Comparison of ENCODE assay signal across 20 cellular contexts in genomic region chr9:104875897-104876296, GRCh38. TPM values are rescaled to one million over a fixed set of nuclear protein-coding genes. Genes with fewer than 3 reads are reported as not detected.
DNase-seq lines count a peak whose midpoint lies in the region; ATAC-seq, FAIRE-seq and TF ChIP-seq lines count a peak whose summit lies in the region.
"Had no signal": no experiment of that assay in that cellular context is flagged by ENCODE, and none has a peak within 500 bp of the region (broad histone marks: within the 10 kb centered on the region; RNA-seq: fewer than 3 reads in every experiment).

No MANE protein-coding gene starts in this region.

- H3K14ac ChIP-seq in IMR-90 (replicated peaks; ENCODE audit: low read depth, low read length) (no peak overlapping the region), H1 (ENCODE audit: insufficient read length) (no peak overlapping the region)

- TF ChIP-seq RAD21 in IMR-90 (IDR thresholded peaks at IDR 0.05; ENCODE audit: low read length) (no peak), H1 (IDR thresholded peaks at IDR 0.05 in 1 of 2, conservative IDR thresholded peaks at IDR 0.05 in 1 of 2; ENCODE audit: low read depth in 2 of 2, low read length in 2 of 2) (no peak), HepG2 (CRISPR knock-in tag; IDR thresholded peaks at IDR 0.05) (no peak)

- no peak overlapping the region for H2AFZ ChIP-seq in IMR-90 (replicated peaks; ENCODE audit: low read length, poor library complexity)
- no peak overlapping the region for H2AFZ ChIP-seq in H1 (ENCODE audit: low read length)
- H2AFZ ChIP-seq in HepG2 (ENCODE audit: low read length), result no peak overlapping the region

- 0 out of 3 replicates have a peak overlapping the region, but pooled peaks have one; percentile 68 for H2BK15ac ChIP-seq in IMR-90 (ENCODE audit: low read depth, low read length)
- H2BK15ac ChIP-seq in H1 (ENCODE audit: low read length), result no peak overlapping the region

- H3K4me3 ChIP-seq in IMR-90 (ENCODE audit: insufficient read depth, low read depth, low read length), result no peak overlapping the region
- no peak overlapping the region for H3K4me3 ChIP-seq in H1 (ENCODE audit: extremely low read depth in 1 of 4, insufficient read depth in 2 of 4, low read depth in 3 of 4, low read length in 4 of 4)
- no peak overlapping the region for H3K4me3 ChIP-seq in HepG2 (replicated peaks in 1 of 3; ENCODE audit: insufficient read depth in 1 of 3, low read depth in 2 of 3, low read length in 3 of 3)
- H3K4me3 ChIP-seq in subcutaneous abdominal adipose tissue (ENCODE audit: low read depth in 1 of 5, low read length in 5 of 5), result no peak overlapping the region
- H3K4me3 ChIP-seq in Peyer's patch, result no peak overlapping the region
- H3K4me3 ChIP-seq: BLaER1, GM12878 had no signal

- H3K9me3 ChIP-seq in IMR-90 (ENCODE audit: control insufficient read depth, insufficient read depth, low read length) (no peaks in the 10 kb centered on the region), H1 (ENCODE audit: insufficient read depth in 2 of 2, low read depth in 1 of 2, low read length in 1 of 2) (no peaks in the 10 kb centered on the region), HepG2 (ENCODE audit: low read length) (no peaks in the 10 kb centered on the region), subcutaneous abdominal adipose tissue (ENCODE audit: control insufficient read depth in 5 of 5, low read length in 5 of 5) (no peaks in the 10 kb centered on the region), Peyer's patch (no peaks in the 10 kb centered on the region)

- WGBS in IMR-90 (ENCODE audit: extremely low coverage in 2 of 2, insufficient read length in 1 of 2), 2 experiments, result 100% methylated on average over 1 of the region's 4 CpGs; no CpG with 5 or more reads in 1 of the 2 experiments
- 93% methylated on average over 4 of the region's 4 CpGs; no CpG with 5 or more reads in 1 of the 2 experiments for WGBS in H1 (ENCODE audit: extremely low coverage in 1 of 2, insufficient coverage in 1 of 2, insufficient read length in 1 of 2, insufficient replicate concordance in 2 of 2, low coverage in 1 of 2, low lambda C conversion rate in 2 of 2, missing lambda C conversion rate in 1 of 2), 2 experiments
- 99% methylated on average over 4 of the region's 4 CpGs for WGBS in HepG2 (ENCODE audit: low lambda C conversion rate)

- POLR2A ChIA-PET in IMR-90 (lab: Charles Lee; ENCODE audit: unreplicated experiment) (no interaction called here), H1 (lab: Charles Lee; ENCODE audit: partially characterized antibody) (interaction anchor here (1.3 to 1.8 kb wide), 2 partner anchors 9 to 52 kb away, joined by 3 to 6 read pairs; partner anchors contain the start of gene ABCA1), HepG2 (lab: Yijun Ruan, JAX) (no interaction called here)

- TF ChIP-seq EP300 in H1 (IDR thresholded peaks at IDR 0.05; ENCODE audit: borderline replicate concordance in 1 of 2, low read depth in 2 of 2, low read length in 2 of 2) (no peak), HepG2 (IDR thresholded peaks at IDR 0.05; ENCODE audit: low read depth in 2 of 2, low read length in 2 of 2) (no peak), HepG2 (CRISPR knock-in tag; IDR thresholded peaks at IDR 0.05; ENCODE audit: borderline replicate concordance) (no peak)

- H3K9me1 ChIP-seq in IMR-90 (ENCODE audit: insufficient read depth, low read length), result peaks cover 30% of the 10 kb centered on the region

- no peak overlapping the region for H2BK5ac ChIP-seq in IMR-90 (ENCODE audit: low read depth, low read length, poor library complexity, severe bottlenecking)
- 0 out of 2 replicates have a peak overlapping the region, but pooled peaks have one; percentile 20 for H2BK5ac ChIP-seq in H1 (ENCODE audit: low read depth, low read length)

- no peak for ATAC-seq in IMR-90 (ENCODE audit: low read depth)
- peak; percentile 18 for ATAC-seq in HepG2
- ATAC-seq: GM12878 had no signal

- no peak for TF ChIP-seq CTCF in IMR-90 (conservative IDR thresholded peaks at IDR 0.05; ENCODE audit: low read depth, low read length)
- no peak for TF ChIP-seq CTCF in H1 (IDR thresholded peaks at IDR 0.05; ENCODE audit: control extremely low read depth in 1 of 3, insufficient read depth in 1 of 3, low read depth in 1 of 3, low read length in 3 of 3)
- no peak for TF ChIP-seq CTCF in HepG2 (CRISPR knock-in tag; IDR thresholded peaks at IDR 0.05)
- no peak for TF ChIP-seq CTCF in Peyer's patch (IDR thresholded peaks at IDR 0.05)

- peaks cover 5% of the 10 kb centered on the region; the same call in 1 of the 2 replicates for H4K20me1 ChIP-seq in IMR-90 (ENCODE audit: insufficient read depth, low read length)
- H4K20me1 ChIP-seq in H1 (replicated peaks in 1 of 2; ENCODE audit: control insufficient read depth in 1 of 2, insufficient read depth in 2 of 2, low read length in 2 of 2), result no peaks in the 10 kb centered on the region
- peaks cover 15% of the 10 kb centered on the region; the same call in 1 of the 2 replicates for H4K20me1 ChIP-seq in HepG2 (ENCODE audit: insufficient read depth, low read length)

- no peak overlapping the region for H3K18ac ChIP-seq in IMR-90 (ENCODE audit: low read depth, low read length)
- H3K18ac ChIP-seq in H1 (ENCODE audit: extremely low read depth, low read length), result no peak overlapping the region

- H3K4me1 ChIP-seq in IMR-90 (ENCODE audit: control insufficient read depth, insufficient read depth, low read length) (peaks cover 18% of the 10 kb centered on the region), H1 (replicated peaks in 1 of 4; ENCODE audit: control insufficient read depth in 3 of 4, insufficient read depth in 4 of 4, low read length in 3 of 4) (peaks cover 0 to 4% (median 0%) of the 10 kb centered on the region in 4 experiments; a peak in 1 of 7 replicates), HepG2 (ENCODE audit: insufficient read depth, low read length) (peaks cover 70% of the 10 kb centered on the region), subcutaneous abdominal adipose tissue (ENCODE audit: control insufficient read depth in 5 of 5, insufficient read depth in 5 of 5, low read length in 5 of 5) (peaks cover 2 to 42% (median 36%) of the 10 kb centered on the region in 5 donors), Peyer's patch (no peaks in the 10 kb centered on the region)

- H3K23ac ChIP-seq in IMR-90 (ENCODE audit: low read depth, low read length) (no peak overlapping the region), H1 (ENCODE audit: insufficient read length) (no peak overlapping the region)

- BruUV-seq in IMR-90 (replicated peaks; lab: Mats Ljungman, UMichigan) (no TSS peak), HepG2 (replicated peaks; lab: Mats Ljungman, UMichigan) (no TSS peak)

- H2BK12ac ChIP-seq in H1 (ENCODE audit: low read depth, low read length), result no peak overlapping the region; the same call in 1 of the 2 replicates

- H3K23me2 ChIP-seq in H1 (ENCODE audit: low read depth, low read length), result no peaks in the 10 kb centered on the region

- CTCF ChIA-PET in IMR-90 (lab: Yijun Ruan, JAX) (interaction anchor here (1.2 kb wide), 1 partner anchor 13 kb away, joined by 4 read pairs; no protein-coding TSS in a partner anchor), H1 (lab: Charles Lee; ENCODE audit: partially characterized antibody) (interaction anchor here (0.5 to 1.3 kb wide), 4 partner anchors 14 to 46 kb away, joined by 3 to 4 read pairs (median 4); no protein-coding TSS in a partner anchor), HepG2 (lab: Yijun Ruan, JAX; ENCODE audit: low intra/inter-chr PET ratio, low total read pairs) (no interaction called here)

- in situ Hi-C loops in IMR-90 (cut with MboI; ENCODE audit: low sequenced_read_pairs), result no loop called here
- in situ Hi-C loops in HepG2 (cut with HindIII; ENCODE audit: extremely low pct_ligation_motif_present, low pct_unique_long_range_greater_than_20kb), result no loop called here

- H4K5ac ChIP-seq in IMR-90 (ENCODE audit: low read depth, low read length) (no peak overlapping the region), H1 (ENCODE audit: insufficient read length, low read depth, low read length) (no peak overlapping the region)

- H4K91ac ChIP-seq in IMR-90 (ENCODE audit: insufficient read depth, low read depth, low read length), result no peak overlapping the region
- H4K91ac ChIP-seq in H1 (replicated peaks; ENCODE audit: insufficient read length, low read length), result no peak overlapping the region

- H3K36me3 ChIP-seq in IMR-90 (ENCODE audit: control insufficient read depth, insufficient read depth, low read length) (peaks cover 33% of the 10 kb centered on the region), H1 (ENCODE audit: control insufficient read depth in 2 of 4, insufficient read depth in 4 of 4, low read length in 3 of 4) (no peaks in the 10 kb centered on the region; a peak in 1 of 8 replicates), HepG2 (replicated peaks in 1 of 2; ENCODE audit: control insufficient read depth in 1 of 2, insufficient read depth in 2 of 2, low read length in 2 of 2) (peaks cover 28 to 77% of the 10 kb centered on the region in 2 experiments), subcutaneous abdominal adipose tissue (ENCODE audit: control insufficient read depth in 5 of 5, insufficient read depth in 5 of 5, low read length in 5 of 5) (peaks cover 24 to 64% (median 43%) of the 10 kb centered on the region in 5 donors), Peyer's patch (peaks cover 0 to 8% (median 0%) of the 10 kb centered on the region in 3 donors)

- peaks cover 20 to 42% of the 10 kb centered on the region in 2 experiments for H3K79me1 ChIP-seq in IMR-90 (ENCODE audit: low read depth in 1 of 2, low read length in 2 of 2)
- H3K79me1 ChIP-seq in H1 (ENCODE audit: low read depth, low read length), result no peaks in the 10 kb centered on the region

- H2BK20ac ChIP-seq in IMR-90 (ENCODE audit: low read depth, low read length) (no peak overlapping the region), H1 (ENCODE audit: low read length) (no peak overlapping the region)

- H2BK120ac ChIP-seq in IMR-90 (ENCODE audit: low read depth, low read length), result no peak overlapping the region
- no peak overlapping the region for H2BK120ac ChIP-seq in H1 (replicated peaks; ENCODE audit: low read depth, low read length)

- DNase-seq in IMR-90 (no peak), H1 (ENCODE audit: low read depth in 1 of 2, low spot score in 2 of 2) (no peak), HepG2 (ENCODE audit: low spot score) (no peak), Peyer's patch (no peak), DMS153 treated with DMSO at 0.1 percent for 48 hours (lab: John Stamatoyannopoulos, UW; ENCODE audit: unreplicated experiment) (no peak), GM19240 (ENCODE audit: insufficient read length, low spot score) (no peak)
- DNase-seq: 8988T; AML-193; Calu3; CD4-positive, CD25-positive, alpha-beta regulatory T cell; DMS 273 treated with DMSO at 0.1 percent for 48 hours; DMS79; HCEC 1CT; HFFc6; KBM-7 had no signal

- no peak overlapping the region for H3K4ac ChIP-seq in IMR-90 (ENCODE audit: low read depth, low read length)
- H3K4ac ChIP-seq in H1 (replicated peaks; ENCODE audit: insufficient read length, low read depth, low read length), result no peak overlapping the region

- no peak overlapping the region for H3K56ac ChIP-seq in IMR-90 (ENCODE audit: extremely low read depth, insufficient read depth, low read length)
- H3K56ac ChIP-seq in H1 (replicated peaks; ENCODE audit: insufficient read length, low read depth, low read length), result no peak overlapping the region

- FAIRE-seq in H1 (lab: Jason Lieb, UNC), result no peak
- FAIRE-seq in HepG2 (lab: Jason Lieb, UNC), result no peak
- FAIRE-seq: GM12878, GM18507 had no signal

- no peak for TF ChIP-seq POLR2A in IMR-90 (IDR thresholded peaks at IDR 0.05; ENCODE audit: low read depth, low read length)
- no peak for TF ChIP-seq POLR2A in H1 (IDR thresholded peaks at IDR 0.05; ENCODE audit: control extremely low read depth in 1 of 2, low read depth in 2 of 2, low read length in 2 of 2)
- TF ChIP-seq POLR2A in HepG2 (IDR thresholded peaks at IDR 0.05; ENCODE audit: insufficient read depth in 1 of 2, low read depth in 2 of 2, low read length in 2 of 2), result no peak
- no peak for TF ChIP-seq POLR2A in Peyer's patch (IDR thresholded peaks at IDR 0.05)

- H2AK9ac ChIP-seq in IMR-90 (replicated peaks; ENCODE audit: low read depth, low read length, poor library complexity), result no peak overlapping the region

- intact Hi-C loops in IMR-90 (cut with micrococcal nuclease), result no loop called here
- intact Hi-C loops in HepG2 (cut with micrococcal nuclease; ENCODE audit: unreplicated experiment), result no loop called here

- no peak overlapping the region for H3K27ac ChIP-seq in IMR-90 (ENCODE audit: insufficient read depth, low read length)
- no peak overlapping the region for H3K27ac ChIP-seq in H1 (ENCODE audit: low read depth, low read length)
- H3K27ac ChIP-seq in HepG2 (ENCODE audit: extremely low read length, insufficient read depth, low read length), result no peak overlapping the region
- H3K27ac ChIP-seq in subcutaneous abdominal adipose tissue (ENCODE audit: low read depth, low read length), result peak overlapping the region; percentile 92
- H3K27ac ChIP-seq in Peyer's patch, result no peak overlapping the region
- H3K27ac ChIP-seq: BLaER1, HL-60 had no signal

- H3K27me3 ChIP-seq in IMR-90 (ENCODE audit: control insufficient read depth, insufficient read depth, low read length) (no peaks in the 10 kb centered on the region), H1 (replicated peaks in 1 of 4; ENCODE audit: control insufficient read depth in 3 of 4, extremely low read depth in 1 of 4, insufficient read depth in 3 of 4, low read length in 3 of 4) (no peaks in the 10 kb centered on the region), HepG2 (ENCODE audit: control insufficient read depth in 1 of 2, insufficient read depth in 2 of 2, low read length in 2 of 2) (no peaks in the 10 kb centered on the region), subcutaneous abdominal adipose tissue (ENCODE audit: control insufficient read depth in 5 of 5, insufficient read depth in 4 of 5, low read length in 5 of 5) (no peaks in the 10 kb centered on the region), Peyer's patch (no peaks in the 10 kb centered on the region)
- H3K27me3 ChIP-seq: BLaER1 had no signal

- dilution Hi-C loops in IMR-90 (cut with HindIII; ENCODE audit: low sequenced_read_pairs, unreplicated experiment), result no loop called here

- 0 out of 2 replicates have a peak overlapping the region, but pooled peaks have one; percentile 17 for H2AK5ac ChIP-seq in IMR-90 (ENCODE audit: low read depth, low read length)
- H2AK5ac ChIP-seq in H1 (ENCODE audit: low read depth, low read length), result no peak overlapping the region

- no peak overlapping the region for H3K9ac ChIP-seq in IMR-90 (ENCODE audit: low read depth, low read length)
- H3K9ac ChIP-seq in H1 (replicated peaks in 1 of 4; ENCODE audit: extremely low read depth in 1 of 4, low read depth in 3 of 4, low read length in 3 of 4), result no peak overlapping the region
- H3K9ac ChIP-seq in HepG2 (ENCODE audit: insufficient read depth, low read depth, low read length), result no peak overlapping the region
- H3K9ac ChIP-seq in subcutaneous abdominal adipose tissue (ENCODE audit: low read length in 5 of 5), result no peak overlapping the region
- H3K9ac ChIP-seq: BLaER1 had no signal

- H3K4me2 ChIP-seq in IMR-90 (ENCODE audit: low read depth, low read length) (no peak overlapping the region), H1 (ENCODE audit: insufficient read depth in 1 of 2, low read depth in 2 of 2, low read length in 2 of 2) (no peak overlapping the region), HepG2 (ENCODE audit: low read depth, low read length) (no peak overlapping the region)
- H3K4me2 ChIP-seq: BLaER1 had no signal

- H3K79me2 ChIP-seq in H1 (ENCODE audit: control insufficient read depth in 1 of 2, insufficient read depth in 2 of 2, low read length in 2 of 2) (no peaks in the 10 kb centered on the region), HepG2 (ENCODE audit: insufficient read depth, low read length) (peaks cover 75% of the 10 kb centered on the region)

- H4K8ac ChIP-seq in IMR-90 (ENCODE audit: low read depth in 2 of 2, low read length in 2 of 2) (no peak overlapping the region), H1 (ENCODE audit: extremely low read depth, insufficient read depth, low read length) (no peak overlapping the region)

RNA-seq across cellular contexts. Expression of gene ABCA1, which starts 52.1 kb away (rescaled TPM):
- total RNA-seq in IMR-90 (2012; rRNA removed) (43.6 and 52.2 TPM in 2 replicates), HepG2 (2016; rRNA removed; fragmentation: Illumina TruSeq; extraction: Trizol) (40.0 and 63.8 TPM in 2 replicates), Peyer's patch (10 to 100 TPM in 3 of 4 donors, 1 to 10 TPM in 1; 4.2 to 43.7 (median 21.7) TPM)
- polyA plus RNA-seq in IMR-90 (2012; rRNA removed) (4.3 and 5.8 TPM in 2 replicates), H1 (2011; rRNA removed) (6.9 and 7.3 TPM in 2 replicates), HepG2 (2011; rRNA removed) (26.8 and 30.0 TPM in 2 replicates)
- 3.5 and 4.7 TPM in 2 replicates for polyA plus RNA-seq in IMR-90 (2012; cell fraction: cytosol; rRNA removed)
- polyA plus RNA-seq in IMR-90 (2012; cell fraction: nucleus; rRNA removed; ENCODE audit: low replicate concordance), result 5.0 and 11.1 TPM in 2 replicates
- 7.8 and 8.5 TPM in 2 replicates for total RNA-seq in H1 (2021; fragmentation: NEBNext Ultra II Directional; extraction: Animal tissue kit (Norgen Biotek cat#: 25700))
- polyA plus RNA-seq in H1 (2011; cell fraction: cytosol; rRNA removed), result 5.2 TPM
- 11.8 TPM for polyA plus RNA-seq in H1 (2011; cell fraction: nucleus; rRNA removed)
- 4.0 to 4.8 TPM (median 4.2 TPM) in 4 replicates for polyA plus RNA-seq in H1 (2012, experiment 1 of 2)
- 0.33 TPM for polyA plus RNA-seq in H1 (2012, experiment 2 of 2)
- 1.7 TPM for polyA plus RNA-seq in H1 (2013, experiment 1 of 2)
- 1.1 TPM for polyA plus RNA-seq in H1 (2013, experiment 2 of 2)
- polyA minus RNA-seq in H1 (2011; rRNA and poly(A)+ RNA removed), result 82.4 and 99.2 TPM in 2 replicates
- 19.4 TPM for polyA minus RNA-seq in H1 (2011; cell fraction: cytosol; rRNA and poly(A)+ RNA removed)
- 45.3 TPM for polyA minus RNA-seq in H1 (2011; cell fraction: nucleus; rRNA and poly(A)+ RNA removed)
- total RNA-seq in HepG2 (2016; cell fraction: cytosol; rRNA removed; fragmentation: Illumina TruSeq; extraction: Trizol; ENCODE audit: low read depth), result 8.1 and 10.0 TPM in 2 replicates
- total RNA-seq in HepG2 (2016; cell fraction: insoluble cytoplasmic fraction; rRNA removed; fragmentation: Illumina TruSeq; extraction: Trizol), result 36.2 and 63.5 TPM in 2 replicates
- total RNA-seq in HepG2 (2016; cell fraction: membrane; rRNA removed; fragmentation: Illumina TruSeq; extraction: Trizol), result 10.8 and 13.5 TPM in 2 replicates
- 111 and 125 TPM in 2 replicates for total RNA-seq in HepG2 (2016; cell fraction: nucleus; rRNA removed; fragmentation: Illumina TruSeq; extraction: Trizol)
- 23.6 and 27.4 TPM in 2 replicates for polyA plus RNA-seq in HepG2 (2011; cell fraction: cytosol; rRNA removed)
- 74.2 and 77.9 TPM in 2 replicates for polyA plus RNA-seq in HepG2 (2011; cell fraction: nucleus; rRNA removed)
- polyA plus RNA-seq in HepG2 (2012), result 16.8 and 28.4 TPM in 2 replicates
- polyA plus RNA-seq in HepG2 (2016; cell fraction: cytosol; fragmentation: Illumina TruSeq; extraction: Trizol; ENCODE audit: low read depth), result 1.1 TPM in 2 replicates
- 13.1 and 13.8 TPM in 2 replicates for polyA plus RNA-seq in HepG2 (2016; cell fraction: insoluble cytoplasmic fraction; fragmentation: Illumina TruSeq; extraction: Trizol; ENCODE audit: low read depth)
- 2.0 and 2.5 TPM in 2 replicates for polyA plus RNA-seq in HepG2 (2016; cell fraction: membrane; fragmentation: Illumina TruSeq; extraction: Trizol; ENCODE audit: low read depth)
- 64.5 and 67.0 TPM in 2 replicates for polyA plus RNA-seq in HepG2 (2016; cell fraction: nucleus; fragmentation: Illumina TruSeq; extraction: Trizol; ENCODE audit: insufficient read depth, low read depth)
- polyA minus RNA-seq in HepG2 (2011; rRNA and poly(A)+ RNA removed; ENCODE audit: low replicate concordance), result 0.51 and 497 TPM in 2 replicates
- polyA minus RNA-seq in HepG2 (2011; cell fraction: cytosol; rRNA and poly(A)+ RNA removed), result 94.8 and 127 TPM in 2 replicates
- 220 and 287 TPM in 2 replicates for polyA minus RNA-seq in HepG2 (2011; cell fraction: nucleus; rRNA and poly(A)+ RNA removed)
